10 cellular contexts compared by ENCODE assay signal in the genomic region with DNA sequence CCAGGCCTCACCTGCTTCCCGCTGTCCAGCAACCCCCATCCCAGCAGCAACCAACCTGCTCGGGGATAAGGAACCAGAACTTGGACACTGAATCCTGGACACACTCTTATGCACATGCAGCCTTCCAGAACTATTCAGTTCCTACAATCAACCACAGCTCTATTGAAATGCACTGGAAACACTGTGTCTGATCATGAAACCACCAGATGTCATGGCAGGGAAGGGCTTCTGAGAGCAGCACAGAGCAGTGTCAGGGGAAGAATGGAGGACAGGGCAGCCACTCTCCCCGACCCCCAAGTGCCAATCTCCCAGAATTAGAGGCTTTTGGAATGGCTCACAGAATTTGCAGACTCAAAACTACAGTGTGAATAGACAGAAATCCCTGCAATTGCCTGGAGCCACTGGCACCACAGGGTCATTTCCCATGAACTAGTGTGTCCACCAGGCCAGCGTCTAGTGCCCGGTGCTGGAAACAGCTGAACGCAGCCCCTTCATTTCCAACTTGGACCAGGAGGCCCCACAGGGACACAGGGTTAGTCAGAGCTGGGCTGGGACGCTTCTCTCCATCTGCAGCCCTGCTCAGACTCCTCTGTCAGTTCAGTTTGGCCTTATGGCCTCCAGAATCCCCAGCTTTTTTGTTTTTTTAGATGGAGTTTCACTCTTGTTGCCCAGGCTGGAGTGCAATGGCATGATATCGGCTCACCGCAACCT. TPM values are rescaled to one million over a fixed set of nuclear protein-coding genes. Genes with fewer than 3 reads are reported as not detected.
DNase-seq lines count a peak whose midpoint lies in the region; ATAC-seq, FAIRE-seq and TF ChIP-seq lines count a peak whose summit lies in the region.
"Had no signal": no experiment of that assay in that cellular context is flagged by ENCODE, and none has a peak within 500 bp of the region (broad histone marks: within the 10 kb centered on the region; RNA-seq: fewer than 3 reads in every experiment).

No MANE protein-coding gene starts in this region.

- H4K20me1 ChIP-seq in OCI-LY3 (ENCODE audit: insufficient read depth, low read length), result no peaks in the 10 kb centered on the region

- H3K4me3 ChIP-seq in OCI-LY3 (ENCODE audit: low read length) (no peak overlapping the region), skin epidermis (no peak overlapping the region)

- H3K9me3 ChIP-seq in OCI-LY3 (ENCODE audit: insufficient read depth, low read length), result no peaks in the 10 kb centered on the region

- no peak overlapping the region for H2AFZ ChIP-seq in OCI-LY3 (ENCODE audit: low read depth, low read length)

- peaks cover 3% of the 10 kb centered on the region; the same call in 1 of the 2 replicates for H3K27me3 ChIP-seq in OCI-LY3 (ENCODE audit: low read depth, low read length)

- ATAC-seq in left ventricle myocardium superior (peak; percentile 4), GM19324 (IDR thresholded peaks at IDR 0.05; ENCODE audit: low FRiP score, unreplicated experiment) (no peak)

- peak; percentile 42 for TF ChIP-seq CTCF in OCI-LY3 (IDR thresholded peaks at IDR 0.05; ENCODE audit: low read depth, low read length)

- H3K4me1 ChIP-seq in OCI-LY3 (ENCODE audit: low read length), result peaks cover 31% of the 10 kb centered on the region

- no peak for TF ChIP-seq POLR2A in GM12892 (IDR thresholded peaks at IDR 0.05; ENCODE audit: low read depth, low read length)

- H3K4me2 ChIP-seq in OCI-LY3 (ENCODE audit: low read length), result no peak overlapping the region

- no peak for DNase-seq in GM12892 (ENCODE audit: insufficient read length)
- no peak for DNase-seq in left ventricle myocardium superior
- DNase-seq in NCI-H1048 (lab: John Stamatoyannopoulos, UW), result no peak
- DNase-seq in HT-29 (ENCODE audit: low spot score), result no peak
- DNase-seq: DMS79 treated with DMSO at 0.1 percent for 48 hours, NCI-H2081 had no signal

- H3K9ac ChIP-seq in OCI-LY3 (ENCODE audit: low read length), result no peak overlapping the region

- H3K27ac ChIP-seq in OCI-LY3 (ENCODE audit: low read length) (no peak overlapping the region), skin epidermis (peak overlapping the region in 15 of 21 experiments; percentile 2 to 74 (median 40))

- no peaks in the 10 kb centered on the region for H3K79me2 ChIP-seq in OCI-LY3 (ENCODE audit: low read length)

- peak; percentile 27 for FAIRE-seq in GM12892 (lab: Jason Lieb, UNC)
- FAIRE-seq: RCC 7860 had no signal

- no peaks in the 10 kb centered on the region for H3K36me3 ChIP-seq in OCI-LY3 (replicated peaks; ENCODE audit: low read depth, low read length)

- intact Hi-C loops in left ventricle myocardium superior (cut with micrococcal nuclease), result loop anchor here (5.0 kb wide), 1 partner anchor 143 kb away; no protein-coding TSS in a partner anchor

RNA-seq across cellular contexts. Expression of gene MRPL35, which starts 25.5 kb away (rescaled TPM):
- polyA plus RNA-seq in GM12892 (2012; ENCODE audit: missing spikeins), result 86.3 TPM
- total RNA-seq in left ventricle myocardium superior, result 101 TPM
- 13.4 and 14.7 TPM in 2 replicates for total RNA-seq in HT-29 (2014; rRNA removed; shearing (Covaris generic))

RNA-seq across cellular contexts. Expression of gene IMMT, which starts 29.5 kb away (rescaled TPM):
- polyA plus RNA-seq in GM12892 (2012; ENCODE audit: missing spikeins), result 88.2 TPM
- total RNA-seq in left ventricle myocardium superior, result 301 TPM
- total RNA-seq in HT-29 (2014; rRNA removed; shearing (Covaris generic)), result 44.3 and 52.1 TPM in 2 replicates
